22 cellular contexts compared by ENCODE assay signal in the genomic region with DNA sequence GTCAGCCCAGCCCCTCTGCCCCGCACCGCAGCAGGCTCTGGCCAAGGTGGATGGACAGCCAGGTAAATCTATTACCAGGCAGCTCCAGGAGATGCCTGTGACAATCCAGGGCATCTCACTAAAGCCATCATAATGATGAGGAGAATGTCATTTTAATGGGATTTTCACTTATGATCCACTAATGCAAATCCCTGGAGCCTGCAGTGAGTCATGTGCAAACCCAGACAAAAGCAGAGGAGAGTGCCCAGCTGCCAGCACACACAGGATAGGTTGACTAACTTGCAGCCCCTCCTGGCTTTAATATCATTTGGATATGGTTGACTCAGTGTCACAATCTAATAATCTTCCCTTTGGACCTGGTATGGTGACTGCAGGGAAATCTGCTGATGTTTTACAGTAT.
DNase-seq lines count a peak whose midpoint lies in the region; ATAC-seq and TF ChIP-seq lines count a peak whose summit lies in the region.
"Had no signal": no experiment of that assay in that cellular context is flagged by ENCODE, and none has a peak within 500 bp of the region (broad histone marks: within the 10 kb centered on the region; RNA-seq: fewer than 3 reads in every experiment).

No MANE protein-coding gene starts in this region.

- H3K4me1 Mint-ChIP-seq in naive thymus-derived CD8-positive, alpha-beta T cell = no peaks in the 10 kb centered on the region
- H3K4me1 Mint-ChIP-seq: CD4-positive, CD25-positive, alpha-beta regulatory T cell had no signal

- H3K27ac Mint-ChIP-seq in naive thymus-derived CD8-positive, alpha-beta T cell = no peak overlapping the region
- H3K27ac Mint-ChIP-seq: activated CD4-positive, alpha-beta memory T cell treated with anti-CD3 and anti-CD28 coated beads for 36 hours; activated naive CD8-positive, alpha-beta T cell treated with anti-CD3 and anti-CD28 coated beads, Interleukin-2, amount 50 U/mL, for 24 hours; CD4-positive, CD25-positive, alpha-beta regulatory T cell; effector memory CD8-positive, alpha-beta T cell; stimulated activated naive CD8-positive, alpha-beta T cell treated with anti-CD3 and anti-CD28 coated beads, Interleukin-15, amount 100 ng/mL, for 72 hours had no signal

- peaks cover 13% of the 10 kb centered on the region for H3K4me1 ChIP-seq in BE2C
- H3K4me1 ChIP-seq: tibial nerve had no signal

- peaks cover 0 to 4% (median 0%) of the 10 kb centered on the region in 9 donors for H3K9me3 Mint-ChIP-seq in naive thymus-derived CD8-positive, alpha-beta T cell
- H3K9me3 Mint-ChIP-seq: activated CD4-positive, alpha-beta memory T cell treated with anti-CD3 and anti-CD28 coated beads for 36 hours; activated naive CD8-positive, alpha-beta T cell treated with anti-CD3 and anti-CD28 coated beads, Interleukin-2, amount 50 U/mL, for 24 hours; effector memory CD8-positive, alpha-beta T cell; stimulated activated naive CD8-positive, alpha-beta T cell treated with anti-CD3 and anti-CD28 coated beads, Interleukin-15, amount 100 ng/mL, for 72 hours had no signal

- H3K36me3 Mint-ChIP-seq in naive thymus-derived CD8-positive, alpha-beta T cell = no peaks in the 10 kb centered on the region
- H3K36me3 Mint-ChIP-seq: activated CD4-positive, alpha-beta memory T cell treated with anti-CD3 and anti-CD28 coated beads for 36 hours; brain; CD4-positive, CD25-positive, alpha-beta regulatory T cell had no signal

- peak; percentile 81 for DNase-seq in BE2C
- peak; percentile 79 for DNase-seq in MG63
- peak; percentile 29 for DNase-seq in astrocyte of the hippocampus (ENCODE audit: low read depth, low spot score)
- DNase-seq in kidney glomerular epithelial cell (lab: John Stamatoyannopoulos, UW) = peak; percentile 42
- no peak for DNase-seq in SKM-1 treated with dmso at 0.1 percent for 144 hours (lab: John Stamatoyannopoulos, UW; ENCODE audit: unreplicated experiment)
- DNase-seq in naive thymus-derived CD8-positive, alpha-beta T cell = no peak
- DNase-seq in EL = no peak
- DNase-seq: activated CD4-positive, alpha-beta memory T cell treated with anti-CD3 and anti-CD28 coated beads for 36 hours; activated effector memory CD4-positive, alpha-beta T cell treated with anti-CD3 and anti-CD28 coated beads, Interleukin-2, amount 50 U/mL, for 16 hours; activated naive CD8-positive, alpha-beta T cell treated with anti-CD3 and anti-CD28 coated beads, Interleukin-2, amount 50 U/mL, for 24 hours; CD4-positive, CD25-positive, alpha-beta regulatory T cell; effector memory CD8-positive, alpha-beta T cell; kidney; NCI-H748 treated with DMSO at 0.1 percent for 48 hours; Right ventricle myocardium superior; stimulated activated naive CD8-positive, alpha-beta T cell treated with anti-CD3 and anti-CD28 coated beads, Interleukin-15, amount 100 ng/mL, for 72 hours had no signal

- no peak for TF ChIP-seq CTCF in BE2C (IDR thresholded peaks at IDR 0.05; ENCODE audit: low read depth, low read length)

- H3K9me3 ChIP-seq in BE2C (no peaks in the 10 kb centered on the region), MG63 (no peaks in the 10 kb centered on the region)
- H3K9me3 ChIP-seq: tibial nerve had no signal

- no peaks in the 10 kb centered on the region for H3K27me3 ChIP-seq in BE2C
- no peaks in the 10 kb centered on the region for H3K27me3 ChIP-seq in MG63
- H3K27me3 ChIP-seq: tibial nerve had no signal

- POLR2A ChIA-PET in naive thymus-derived CD8-positive, alpha-beta T cell (lab: Charles Lee) = no interaction called here

- peaks cover 0 to 14% (median 9%) of the 10 kb centered on the region in 5 donors for H3K27me3 Mint-ChIP-seq in naive thymus-derived CD8-positive, alpha-beta T cell
- H3K27me3 Mint-ChIP-seq: activated CD4-positive, alpha-beta memory T cell treated with anti-CD3 and anti-CD28 coated beads for 36 hours; activated naive CD8-positive, alpha-beta T cell treated with anti-CD3 and anti-CD28 coated beads, Interleukin-2, amount 50 U/mL, for 24 hours; CD4-positive, CD25-positive, alpha-beta regulatory T cell had no signal

- no peaks in the 10 kb centered on the region for H3K36me3 ChIP-seq in BE2C
- H3K36me3 ChIP-seq in MG63 = no peaks in the 10 kb centered on the region
- H3K36me3 ChIP-seq: tibial nerve had no signal

- ATAC-seq in naive thymus-derived CD8-positive, alpha-beta T cell = no peak
- no peak for ATAC-seq in HG03442 (IDR thresholded peaks at IDR 0.05; ENCODE audit: unreplicated experiment)
- ATAC-seq: activated naive CD8-positive, alpha-beta T cell treated with anti-CD3 and anti-CD28 coated beads, Interleukin-2, amount 50 U/mL, for 24 hours; effector memory CD8-positive, alpha-beta T cell; esophagus mucosa; K562; stimulated activated naive CD8-positive, alpha-beta T cell treated with anti-CD3 and anti-CD28 coated beads, Interleukin-15, amount 100 ng/mL, for 72 hours had no signal

- no peak overlapping the region for H3K4me3 Mint-ChIP-seq in naive thymus-derived CD8-positive, alpha-beta T cell
- H3K4me3 Mint-ChIP-seq: activated CD4-positive, alpha-beta memory T cell treated with anti-CD3 and anti-CD28 coated beads for 36 hours; activated naive CD8-positive, alpha-beta T cell treated with anti-CD3 and anti-CD28 coated beads, Interleukin-2, amount 50 U/mL, for 24 hours; brain; CD4-positive, CD25-positive, alpha-beta regulatory T cell; effector memory CD8-positive, alpha-beta T cell; stimulated activated naive CD8-positive, alpha-beta T cell treated with anti-CD3 and anti-CD28 coated beads, Interleukin-15, amount 100 ng/mL, for 72 hours had no signal

- H3K4me3 ChIP-seq in BE2C (ENCODE audit: low read depth, low read length) (no peak overlapping the region), MG63 (no peak overlapping the region)
- H3K4me3 ChIP-seq: K562, lung, tibial nerve had no signal

Comparison
In these comparisons a context has a peak if more than half of its experiments do, and no peak if none do; other contexts are left out.
1. DNase-seq: peak in BE2C (single experiment), MG63 (single experiment), astrocyte of the hippocampus (single experiment) and kidney glomerular epithelial cell (single experiment); none in SKM-1 treated with dmso at 0.1 percent for 144 hours (single experiment), naive thymus-derived CD8-positive, alpha-beta T cell (0 of 10) and EL (single experiment).